ENCODE assay signal across 15 cellular contexts in genomic region chr5:179599566-179599965, GRCh38.
"Had no signal": no experiment of that assay in that cellular context is flagged by ENCODE, and none has a peak within 500 bp of the region (broad histone marks: within the 10 kb centered on the region; RNA-seq: fewer than 3 reads in every experiment).

No MANE protein-coding gene starts in this region.

- H3K27ac Mint-ChIP-seq: natural killer cell; stimulated activated naive CD8-positive, alpha-beta T cell treated with anti-CD3 and anti-CD28 coated beads, Interleukin-15, Interleukin-2, amounts not matched to agents 100 ng/mL and 50 ng/mL, for 24 hours had no signal

- DNase-seq: central memory CD4-positive, alpha-beta T cell; effector memory CD8-positive, alpha-beta T cell; foreskin keratinocyte; heart left ventricle; hippocampal formation; kidney glomerular epithelial cell; mammary epithelial cell; natural killer cell; occipital lobe; right cardiac atrium; stimulated activated CD4-positive, alpha-beta T cell treated with anti-CD3 and anti-CD28 coated beads, Interleukin-4, amount 100 ng/mL, for 1 hour; stimulated activated CD8-positive, alpha-beta memory T cell treated with anti-CD3 and anti-CD28 coated beads, Interleukin-4, amount 100 ng/mL, for 48 hours had no signal

- H3K9me3 Mint-ChIP-seq: effector memory CD8-positive, alpha-beta T cell; natural killer cell; stimulated activated memory B cell treated with anti-CD40 and anti-IgM and Interleukin-4, amounts not matched to agents 10 μg/mL and 1 μg/mL and 100 μg/mL, for 72 hours; stimulated activated naive CD8-positive, alpha-beta T cell treated with anti-CD3 and anti-CD28 coated beads, Interleukin-15, Interleukin-2, amounts not matched to agents 100 ng/mL and 50 ng/mL, for 24 hours had no signal

- H3K4me3 Mint-ChIP-seq: effector memory CD8-positive, alpha-beta T cell; natural killer cell; stimulated activated memory B cell treated with anti-CD40 and anti-IgM and Interleukin-4, amounts not matched to agents 10 μg/mL and 1 μg/mL and 100 μg/mL, for 72 hours; stimulated activated naive CD8-positive, alpha-beta T cell treated with anti-CD3 and anti-CD28 coated beads, Interleukin-15, Interleukin-2, amounts not matched to agents 100 ng/mL and 50 ng/mL, for 24 hours had no signal

- ATAC-seq: effector memory CD8-positive, alpha-beta T cell; foreskin keratinocyte; natural killer cell; stimulated activated memory B cell treated with anti-CD40 and anti-IgM and Interleukin-4, amounts not matched to agents 10 μg/mL and 1 μg/mL and 100 μg/mL, for 72 hours had no signal

- H3K27me3 Mint-ChIP-seq: effector memory CD8-positive, alpha-beta T cell; progenitor cell of endocrine pancreas; stimulated activated memory B cell treated with anti-CD40 and anti-IgM and Interleukin-4, amounts not matched to agents 10 μg/mL and 1 μg/mL and 100 μg/mL, for 72 hours; stimulated activated naive CD8-positive, alpha-beta T cell treated with anti-CD3 and anti-CD28 coated beads, Interleukin-15, Interleukin-2, amounts not matched to agents 100 ng/mL and 50 ng/mL, for 24 hours had no signal

- H3K4me1 Mint-ChIP-seq: natural killer cell had no signal
